6 cellular contexts compared by ENCODE assay signal in genomic region chr15:81853349-81853748, GRCh38.
"Had no signal": no experiment of that assay in that cellular context is flagged by ENCODE, and none has a peak within 500 bp of the region (broad histone marks: within the 10 kb centered on the region; RNA-seq: fewer than 3 reads in every experiment).

No MANE protein-coding gene starts in this region.

- H3K36me3 Mint-ChIP-seq: IgD-negative memory B cell had no signal

- H3K4me2 ChIP-seq: KMS-11 had no signal

- H3K4me3 ChIP-seq: GM23248 had no signal

- H3K9me3 Mint-ChIP-seq: H9, IgD-negative memory B cell had no signal

- H3K27ac ChIP-seq: GM23248, KMS-11 had no signal

- H3K9ac ChIP-seq: GM23248, KMS-11 had no signal

- H3K4me3 Mint-ChIP-seq: H9, IgD-negative memory B cell had no signal

- H3K4me1 Mint-ChIP-seq: IgD-negative memory B cell had no signal

- DNase-seq: H9, HCEC 1CT, KBM-7 had no signal

- H2AFZ ChIP-seq: GM23248 had no signal
